31 cellular contexts compared by ENCODE assay signal in the genomic region with DNA sequence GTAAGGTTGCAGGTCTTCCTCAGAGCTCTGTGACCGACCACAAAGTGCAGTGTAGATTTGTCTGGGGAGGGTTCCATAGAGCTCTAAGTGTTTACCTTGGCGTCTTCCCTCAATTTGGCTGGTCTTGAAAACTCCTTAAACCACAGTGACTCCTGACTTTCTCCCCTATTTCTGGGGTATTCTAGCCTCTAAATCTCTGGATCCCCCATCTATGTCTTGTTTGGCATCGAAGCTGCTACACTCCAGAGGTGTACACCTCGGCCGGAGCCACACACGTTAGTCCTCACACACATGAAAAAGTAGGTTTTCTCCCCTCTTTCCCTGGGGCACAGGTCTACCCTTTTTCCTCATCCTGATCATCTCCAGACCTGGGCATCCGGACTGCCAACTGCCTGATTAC. TPM values are rescaled to one million over a fixed set of nuclear protein-coding genes. Genes with fewer than 3 reads are reported as not detected.
"Had no signal": no experiment of that assay in that cellular context is flagged by ENCODE, and none has a peak within 500 bp of the region (broad histone marks: within the 10 kb centered on the region; RNA-seq: fewer than 3 reads in every experiment).

No MANE protein-coding gene starts in this region.

- H3K4me3 ChIP-seq: adrenal gland, Peyer's patch, SJSA1 had no signal

- H3K4me2 ChIP-seq: SK-N-SH had no signal

- H3K9me3 Mint-ChIP-seq: activated B cell treated with CpG ODN at 0.5 μM for 24 hours; activated CD4-positive, alpha-beta memory T cell treated with anti-CD3 and anti-CD28 coated beads, Interleukin-2, amount 10 ng/mL, durations not matched to agents 7 days and 5 days; activated naive CD4-positive, alpha-beta T cell treated with anti-CD3 and anti-CD28 coated beads for 36 hours; activated naive CD4-positive, alpha-beta T cell treated with anti-CD3 and anti-CD28 coated beads, Interleukin-2, amount 50 U/mL, for 72 hours; activated T-cell treated with anti-CD3 and anti-CD28 coated beads, Interleukin-2, amount 50 U/mL, for 24 hours had no signal

- H3K9ac ChIP-seq: SK-N-SH had no signal

- H3K9me3 ChIP-seq: adrenal gland, Peyer's patch, SJSA1, SK-N-SH had no signal

- H3K4me3 Mint-ChIP-seq: activated B cell treated with CpG ODN at 0.5 μM for 24 hours; activated CD4-positive, alpha-beta memory T cell treated with anti-CD3 and anti-CD28 coated beads, Interleukin-2, amount 10 ng/mL, durations not matched to agents 7 days and 5 days; activated naive CD4-positive, alpha-beta T cell treated with anti-CD3 and anti-CD28 coated beads for 36 hours; activated T-cell treated with anti-CD3 and anti-CD28 coated beads, Interleukin-2, amount 50 U/mL, for 24 hours; brain had no signal

- DNase-seq: activated B cell treated with CpG ODN at 0.5 μM for 24 hours; activated CD4-positive, alpha-beta memory T cell treated with anti-CD3 and anti-CD28 coated beads, Interleukin-2, amount 10 ng/mL, durations not matched to agents 7 days and 5 days; activated CD4-positive, alpha-beta T cell treated with anti-CD3 and anti-CD28 coated beads for 48 hours; activated CD4-positive, CD25-positive, alpha-beta regulatory T cell treated with anti-CD3 and anti-CD28 coated beads, Interleukin-2, amount 50 U/mL, for 72 hours; activated CD8-positive, alpha-beta memory T cell treated with anti-CD3 and anti-CD28 coated beads for 24 hours; activated gamma-delta T cell treated with Interleukin-2 at 50 U/mL for 16 hours; activated T-cell treated with anti-CD3 and anti-CD28 coated beads, Interleukin-2, amount 50 U/mL, for 24 hours; adrenal gland; caudate nucleus; cerebellar nuclear complex; MM.1S; MV-4-11; NCI-H1092; NCI-H1436 treated with DMSO at 0.1 percent for 48 hours; NCI-H1694 treated with DMSO at 0.1 percent for 48 hours; NCI-H2029; NCI-H510A; NCI-H748 treated with DMSO at 0.1 percent for 48 hours; Peyer's patch; RPMI8226; SHP77 treated with DMSO at 0.1 percent for 48 hours; SK-N-SH; T-helper 2 cell; T-helper 9 cell had no signal

- H3K27me3 ChIP-seq: SJSA1 had no signal

- H3K27ac Mint-ChIP-seq: activated B cell treated with CpG ODN at 0.5 μM for 24 hours; activated CD4-positive, alpha-beta memory T cell treated with anti-CD3 and anti-CD28 coated beads, Interleukin-2, amount 10 ng/mL, durations not matched to agents 7 days and 5 days; activated naive CD4-positive, alpha-beta T cell treated with anti-CD3 and anti-CD28 coated beads for 36 hours; activated naive CD4-positive, alpha-beta T cell treated with anti-CD3 and anti-CD28 coated beads, Interleukin-2, amount 50 U/mL, for 72 hours; activated T-cell treated with anti-CD3 and anti-CD28 coated beads, Interleukin-2, amount 50 U/mL, for 24 hours; brain had no signal

- H3K36me3 Mint-ChIP-seq: brain had no signal

- H3K36me3 ChIP-seq: adrenal gland, Peyer's patch, SJSA1 had no signal

- H3K27ac ChIP-seq: adrenal gland, Peyer's patch, SJSA1, VCaP had no signal

RNA-seq across cellular contexts. Expression of gene POU2F3, which starts 5.0 kb away (rescaled TPM):
- total RNA-seq: activated B cell treated with CpG ODN at 0.5 μM for 24 hours; activated CD4-positive, alpha-beta memory T cell treated with anti-CD3 and anti-CD28 coated beads, Interleukin-2, amount 10 ng/mL, durations not matched to agents 7 days and 5 days; activated naive CD4-positive, alpha-beta T cell treated with anti-CD3 and anti-CD28 coated beads for 36 hours; activated naive CD4-positive, alpha-beta T cell treated with anti-CD3 and anti-CD28 coated beads, Interleukin-2, amount 50 U/mL, for 72 hours; bronchial epithelial cell; LHCN-M2; SJSA1 had no signal
